In the genomic region with DNA sequence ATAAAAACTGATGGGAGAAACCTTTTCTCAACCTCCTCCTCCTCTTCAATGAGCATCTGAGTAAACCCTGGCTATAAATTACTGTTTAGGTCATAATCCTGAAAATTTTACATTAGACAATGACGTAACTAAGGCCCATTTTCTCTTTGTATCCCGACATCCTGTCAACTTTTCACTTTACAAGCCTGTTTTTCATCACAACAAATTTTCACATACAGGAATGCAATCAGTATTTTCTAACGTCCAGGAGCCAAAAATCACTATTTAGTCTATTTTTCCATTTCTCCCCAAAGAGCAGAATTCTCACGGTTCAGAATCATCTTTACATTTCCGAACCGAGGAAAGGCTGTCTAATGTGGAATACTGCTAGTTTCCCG, we compare ENCODE assay signal across 8 cellular contexts. TPM values are rescaled to one million over a fixed set of nuclear protein-coding genes. Genes with fewer than 3 reads are reported as not detected.
DNase-seq lines count a peak whose midpoint lies in the region; ATAC-seq and TF ChIP-seq lines count a peak whose summit lies in the region.

No MANE protein-coding gene starts in this region.

- H3K4ac ChIP-seq in H9 (ENCODE audit: low read depth, low read length) = no peak overlapping the region

- H4K91ac ChIP-seq in H9 (ENCODE audit: insufficient read length, low read depth, low read length) = no peak overlapping the region

- peaks cover 29 to 39% of the 10 kb centered on the region in 2 experiments for H3K4me1 Mint-ChIP-seq in H9

- no peak overlapping the region for H2BK5ac ChIP-seq in H9 (ENCODE audit: insufficient read length, low read length)

- H3K9me3 Mint-ChIP-seq in H9 = no peaks in the 10 kb centered on the region; a peak in 2 of 5 replicates

- H2BK15ac ChIP-seq in H9 (ENCODE audit: low read depth, low read length) = no peak overlapping the region

- H2AK5ac ChIP-seq in H9 (ENCODE audit: insufficient read length, low read length) = no peak overlapping the region

- no peak overlapping the region for H2AFZ ChIP-seq in H9 (ENCODE audit: low read length)

- ATAC-seq in SK-N-SH treated with all-trans-retinoic acid at 6 μM for 48 hours (no peak), psoas muscle (no peak), HG02885 (IDR thresholded peaks at IDR 0.05; ENCODE audit: poor library complexity, unreplicated experiment) (no peak)

- H3K9ac ChIP-seq in H9 (ENCODE audit: extremely low read depth, insufficient read length, low read length) = no peak overlapping the region

- H3K9me3 ChIP-seq in H9 (ENCODE audit: control insufficient read depth, low read depth, low read length) = no peaks in the 10 kb centered on the region
- no peaks in the 10 kb centered on the region for H3K9me3 ChIP-seq in psoas muscle

- H3K4me3 ChIP-seq in fibroblast of pulmonary artery (replicated peaks; ENCODE audit: low read depth, low read length) (peak overlapping the region; percentile 73), psoas muscle (peak overlapping the region; percentile 93)

- H3K4me2 ChIP-seq in H9 (ENCODE audit: insufficient read depth, insufficient read length, low read length) = peak overlapping the region; percentile 54

- no peaks in the 10 kb centered on the region for H3K4me1 ChIP-seq in H9 (ENCODE audit: insufficient read depth, low read length)
- peaks cover 27% of the 10 kb centered on the region for H3K4me1 ChIP-seq in psoas muscle

- peaks cover 16% of the 10 kb centered on the region for H3K27me3 Mint-ChIP-seq in H9 (ENCODE audit: low read depth)

- H4K5ac ChIP-seq in H9 (ENCODE audit: insufficient read length, low read depth, low read length) = no peak overlapping the region

- no peaks in the 10 kb centered on the region for H3K36me3 ChIP-seq in psoas muscle (ENCODE audit: insufficient read depth in 1 of 2, low read depth in 1 of 2)

- H2BK120ac ChIP-seq in H9 (ENCODE audit: low read depth, low read length, poor library complexity, severe bottlenecking) = no peak overlapping the region

- DNase-seq in H9 (no peak), fibroblast of pulmonary artery (ENCODE audit: low read depth) (peak; percentile 45), psoas muscle (no peak), SIG-M5 (lab: John Stamatoyannopoulos, UW) (no peak), SIG-M5 treated with dmso at 0.1 percent for 504 hours (lab: John Stamatoyannopoulos, UW; ENCODE audit: unreplicated experiment) (no peak)
- no peak for DNase-seq in effector CD8-positive, alpha-beta T cell (lab: John Stamatoyannopoulos, UW)

- no peak overlapping the region for H3K18ac ChIP-seq in H9 (ENCODE audit: insufficient read length, low read depth, low read length)

- H2BK20ac ChIP-seq in H9 (ENCODE audit: low read depth, low read length, poor library complexity, severe bottlenecking) = no peak overlapping the region

- H3K27ac Mint-ChIP-seq in H9 = no peak overlapping the region

- H3K56ac ChIP-seq in H9 (ENCODE audit: insufficient read length, low read depth, low read length) = no peak overlapping the region

- H3K23ac ChIP-seq in H9 (ENCODE audit: insufficient read length, low read depth, low read length) = no peak overlapping the region

- H3K27ac ChIP-seq in H9 (ENCODE audit: insufficient read length, low read depth, low read length) = no peak overlapping the region
- peak overlapping the region; percentile 96 for H3K27ac ChIP-seq in psoas muscle

- no peaks in the 10 kb centered on the region for H4K20me1 ChIP-seq in H9 (ENCODE audit: control insufficient read depth, insufficient read depth, insufficient read length)

- H2BK12ac ChIP-seq in H9 (ENCODE audit: insufficient read length, low read depth, low read length) = no peak overlapping the region

- no peak overlapping the region for H4K8ac ChIP-seq in H9 (replicated peaks; ENCODE audit: insufficient read length, low read depth, low read length)

- H3K36me3 Mint-ChIP-seq in H9 (ENCODE audit: insufficient read depth in 1 of 3, low read depth in 3 of 3) = peaks cover 0 to 6% (median 3%) of the 10 kb centered on the region in 3 experiments; a peak in 4 of 7 replicates

- no CpG with 5 or more reads among the region's 7 CpGs for WGBS in H9 (ENCODE audit: extremely low coverage, insufficient read length, low lambda C conversion rate)
- 3 to 11% (median 5%) methylated on average over 7 of the region's 7 CpGs for WGBS in psoas muscle, 3 donors

- no peaks in the 10 kb centered on the region for H3K79me2 ChIP-seq in H9 (ENCODE audit: insufficient read depth, low read length)

- peaks cover 11% of the 10 kb centered on the region for H3K23me2 ChIP-seq in H9 (ENCODE audit: insufficient read length, low read depth, low read length, poor library complexity, severe bottlenecking)

- H3K4me3 Mint-ChIP-seq in H9 = peak overlapping the region; percentile 61 to 85

- H3T11ph ChIP-seq in H9 (ENCODE audit: low read length) = no peak overlapping the region

- TF ChIP-seq CTCF in H9 (conservative IDR thresholded peaks at IDR 0.05) = no peak
- no peak for TF ChIP-seq CTCF in fibroblast of pulmonary artery (IDR thresholded peaks at IDR 0.05; ENCODE audit: low read length, missing control alignments)
- no peak for TF ChIP-seq CTCF in psoas muscle (IDR thresholded peaks at IDR 0.05)

- no peaks in the 10 kb centered on the region for H3K27me3 ChIP-seq in H9 (ENCODE audit: insufficient read depth, low read length)
- H3K27me3 ChIP-seq in psoas muscle (ENCODE audit: insufficient read depth in 3 of 3, low read length in 2 of 3) = no peaks in the 10 kb centered on the region

- H3K79me1 ChIP-seq in H9 (ENCODE audit: insufficient read depth, low read depth, low read length, poor library complexity, severe bottlenecking) = no peaks in the 10 kb centered on the region

- no peak overlapping the region for H3K14ac ChIP-seq in H9 (ENCODE audit: insufficient read depth, low read length)

- intact Hi-C loops in psoas muscle (cut with DNase I) = loop anchor here in 1 of 2 donors (5.0 kb wide), 1 partner anchor 104 kb away; no protein-coding TSS in a partner anchor

TF ChIP-seq in SK-N-SH treated with all-trans-retinoic acid at 6 μM for 48 hours, 23 proteins besides CTCF, POLR2A, EP300 and RAD21:
- peak; percentile 65; the same call in 1 of the 2 replicates for TF ChIP-seq CREB5 (CRISPR knock-in tag; IDR thresholded peaks at IDR 0.05; ENCODE audit: low read depth)
- TF ChIP-seq ZFP30 (CRISPR knock-in tag; IDR thresholded peaks at IDR 0.05) = no peak
- TF ChIP-seq SNAI2 (CRISPR knock-in tag; IDR thresholded peaks at IDR 0.05) = no peak
- no peak for TF ChIP-seq ZFP3 (CRISPR knock-in tag; IDR thresholded peaks at IDR 0.05)
- TF ChIP-seq ISL1 (CRISPR knock-in tag; IDR thresholded peaks at IDR 0.05) = no peak
- no peak for TF ChIP-seq BACH2 (CRISPR knock-in tag; IDR thresholded peaks at IDR 0.05; ENCODE audit: borderline replicate concordance)
- TF ChIP-seq PPARA (CRISPR knock-in tag; IDR thresholded peaks at IDR 0.05; ENCODE audit: borderline replicate concordance) = no peak
- no peak for TF ChIP-seq ARNTL (CRISPR knock-in tag; IDR thresholded peaks at IDR 0.05; ENCODE audit: borderline replicate concordance, low read depth)

RNA-seq across cellular contexts. Expression of gene SPIRE1, which starts 1.2 kb away (rescaled TPM):
- total RNA-seq in H9 (2021) (13.6 and 16.6 TPM in 2 replicates), psoas muscle (10 to 100 TPM; 36.6 to 82.3 (median 41.9) TPM)
- polyA plus RNA-seq in psoas muscle = 10 to 100 TPM; 15.5 to 59.9 (median 22.1) TPM

RNA-seq across cellular contexts. Expression of gene CEP76, which starts 45.9 kb away (rescaled TPM):
- total RNA-seq in H9 (2021) (18.6 and 19.3 TPM in 2 replicates), psoas muscle (1 to 10 TPM; 3.9 to 5.7 (median 4.3) TPM)
- 1 to 10 TPM; 2.3 to 6.4 (median 2.4) TPM for polyA plus RNA-seq in psoas muscle

RNA-seq across cellular contexts. Expression of gene PSMG2, which starts 46.2 kb away (rescaled TPM):
- 71.9 and 72.2 TPM in 2 replicates for total RNA-seq in H9 (2021)
- 10 to 100 TPM; 32.9 to 53.8 (median 52.5) TPM for total RNA-seq in psoas muscle
- polyA plus RNA-seq in psoas muscle = 10 to 100 TPM; 63.5 to 67.7 (median 67.0) TPM
